In genomic region chr15:57035664-57036063, GRCh38 we compare ENCODE assay signal across 26 cellular contexts.
A peak's percentile ranks its signal among the peaks of the same experiment; 100 is the strongest.
DNase-seq lines count a peak whose midpoint lies in the region; ATAC-seq and TF ChIP-seq lines count a peak whose summit lies in the region.
"Had no signal": no experiment of that assay in that cellular context is flagged by ENCODE, and none has a peak within 500 bp of the region (broad histone marks: within the 10 kb centered on the region; RNA-seq: fewer than 3 reads in every experiment).

No MANE protein-coding gene starts in this region.

- 76 to 77% methylated on average over 5 of the region's 5 CpGs for WGBS in sigmoid colon, 2 donors

- H3K4me3 ChIP-seq in SK-N-MC (no peak overlapping the region), sigmoid colon (no peak overlapping the region)
- H3K4me3 ChIP-seq: heart left ventricle, MG63, transverse colon had no signal

- no peak overlapping the region for H3K9ac ChIP-seq in SK-N-MC (ENCODE audit: insufficient read length)
- H3K9ac ChIP-seq: KMS-11 had no signal

- no peaks in the 10 kb centered on the region for H3K36me3 Mint-ChIP-seq in effector memory CD8-positive, alpha-beta T cell (ENCODE audit: insufficient read depth)
- H3K36me3 Mint-ChIP-seq: activated naive CD8-positive, alpha-beta T cell had no signal

- no peaks in the 10 kb centered on the region for H3K27me3 ChIP-seq in sigmoid colon
- H3K27me3 ChIP-seq: heart left ventricle, MG63, transverse colon had no signal

- H3K9me3 Mint-ChIP-seq in effector memory CD8-positive, alpha-beta T cell = no peaks in the 10 kb centered on the region
- H3K9me3 Mint-ChIP-seq: activated CD8-positive, alpha-beta T cell treated with anti-CD3 and anti-CD28 coated beads for 36 hours; activated T-helper 2 cell treated with anti-CD3 and anti-CD28 coated beads, Interferon-gamma antibody, Interleukin-2, Interleukin-4, amounts not matched to agents 10 μg/mL and 5 μg/mL and 100 μg/mL, durations not matched to agents 14 hours and 24 hours and 36 hours had no signal

- ATAC-seq in effector memory CD8-positive, alpha-beta T cell (replicated peaks) = no peak
- ATAC-seq in GM21447 (IDR thresholded peaks at IDR 0.05; ENCODE audit: unreplicated experiment) = no peak
- ATAC-seq: activated CD4-positive, alpha-beta T cell treated with anti-CD3 and anti-CD28 coated beads for 36 hours; activated CD8-positive, alpha-beta T cell treated with anti-CD3 and anti-CD28 coated beads for 36 hours; heart left ventricle; naive thymus-derived CD8-positive, alpha-beta T cell had no signal

- H3K27me3 Mint-ChIP-seq in effector memory CD8-positive, alpha-beta T cell = no peaks in the 10 kb centered on the region
- H3K27me3 Mint-ChIP-seq: activated CD4-positive, alpha-beta T cell treated with anti-CD3 and anti-CD28 coated beads for 36 hours; activated CD8-positive, alpha-beta T cell treated with anti-CD3 and anti-CD28 coated beads for 36 hours; activated naive CD8-positive, alpha-beta T cell; naive thymus-derived CD8-positive, alpha-beta T cell had no signal

- no peak for TF ChIP-seq POLR2A in sigmoid colon (IDR thresholded peaks at IDR 0.05)

- peak overlapping the region in 1 of 2 donors; percentile 56 for H3K4me3 Mint-ChIP-seq in effector memory CD8-positive, alpha-beta T cell
- H3K4me3 Mint-ChIP-seq: activated CD4-positive, alpha-beta T cell treated with anti-CD3 and anti-CD28 coated beads for 36 hours; activated CD8-positive, alpha-beta T cell treated with anti-CD3 and anti-CD28 coated beads for 36 hours; activated naive CD8-positive, alpha-beta T cell had no signal

- H3K27ac ChIP-seq in SK-N-MC (peak overlapping the region; percentile 52; the same call in 1 of the 2 replicates), substantia nigra (ENCODE audit: low read depth, low read length, poor library complexity, severe bottlenecking) (peak overlapping the region; percentile 64), sigmoid colon (no peak overlapping the region)
- H3K27ac ChIP-seq: heart left ventricle, KMS-11, transverse colon had no signal

- no peak for TF ChIP-seq CTCF in sigmoid colon (IDR thresholded peaks at IDR 0.05)

- H3K4me1 ChIP-seq in sigmoid colon = peaks cover 0 to 50% (median 39%) of the 10 kb centered on the region in 4 donors

- intact Hi-C loops in sigmoid colon (cut with DNase I) = no loop called here

- H3K4me1 Mint-ChIP-seq in effector memory CD8-positive, alpha-beta T cell (ENCODE audit: low read depth in 2 of 2) = peaks cover 33 to 66% of the 10 kb centered on the region in 2 donors

- peak; percentile 1 for DNase-seq in NCI-H748 (lab: John Stamatoyannopoulos, UW; ENCODE audit: unreplicated experiment)
- no peak for DNase-seq in NCI-H748 treated with DMSO at 0.1 percent for 48 hours (lab: John Stamatoyannopoulos, UW)
- no peak for DNase-seq in SK-N-MC (ENCODE audit: low read depth, low spot score)
- no peak for DNase-seq in effector memory CD8-positive, alpha-beta T cell
- no peak for DNase-seq in substantia nigra (lab: John Stamatoyannopoulos, UW)
- no peak for DNase-seq in sigmoid colon
- DNase-seq in effector CD4-positive, alpha-beta T cell = no peak
- DNase-seq: 8988T; activated CD4-positive, alpha-beta T cell treated with anti-CD3 and anti-CD28 coated beads for 36 hours; activated CD8-positive, alpha-beta T cell treated with anti-CD3 and anti-CD28 coated beads for 36 hours; anterior cingulate cortex; DND-41; foreskin melanocyte; H7; heart left ventricle; MG63; naive thymus-derived CD8-positive, alpha-beta T cell; NCI-H2029 treated with DMSO at 0.1 percent for 48 hours; Right ventricle myocardium superior; stimulated activated CD4-positive, alpha-beta T cell treated with anti-CD3 and anti-CD28 coated beads, Interleukin-4, amount 100 ng/mL, for 4 hours; T-helper 2 cell; transverse colon had no signal

- H3K36me3 ChIP-seq in SK-N-MC (ENCODE audit: insufficient read depth, low read length) (no peaks in the 10 kb centered on the region), sigmoid colon (no peaks in the 10 kb centered on the region)
- H3K36me3 ChIP-seq: heart left ventricle, MG63, transverse colon had no signal

- H3K9me3 ChIP-seq in SK-N-MC (ENCODE audit: low read depth, low read length) (no peaks in the 10 kb centered on the region), sigmoid colon (no peaks in the 10 kb centered on the region)
- H3K9me3 ChIP-seq: MG63, transverse colon had no signal

- H3K27ac Mint-ChIP-seq in effector memory CD8-positive, alpha-beta T cell = peak overlapping the region; percentile 39 to 55
- H3K27ac Mint-ChIP-seq: activated CD8-positive, alpha-beta T cell treated with anti-CD3 and anti-CD28 coated beads for 36 hours; activated naive CD8-positive, alpha-beta T cell; activated T-helper 2 cell treated with anti-CD3 and anti-CD28 coated beads, Interferon-gamma antibody, Interleukin-2, Interleukin-4, amounts not matched to agents 10 μg/mL and 5 μg/mL and 100 μg/mL, durations not matched to agents 14 hours and 24 hours and 36 hours had no signal

- no peak for TF ChIP-seq EP300 in sigmoid colon (IDR thresholded peaks at IDR 0.05)

Comparison
In these comparisons a context has a peak if more than half of its experiments do, and no peak if none do; other contexts are left out.
1. H3K27ac ChIP-seq: peak in SK-N-MC (single experiment) and substantia nigra (single experiment); none in sigmoid colon (0 of 4).